Comparison of ENCODE assay signal across 19 cellular contexts in the genomic region with DNA sequence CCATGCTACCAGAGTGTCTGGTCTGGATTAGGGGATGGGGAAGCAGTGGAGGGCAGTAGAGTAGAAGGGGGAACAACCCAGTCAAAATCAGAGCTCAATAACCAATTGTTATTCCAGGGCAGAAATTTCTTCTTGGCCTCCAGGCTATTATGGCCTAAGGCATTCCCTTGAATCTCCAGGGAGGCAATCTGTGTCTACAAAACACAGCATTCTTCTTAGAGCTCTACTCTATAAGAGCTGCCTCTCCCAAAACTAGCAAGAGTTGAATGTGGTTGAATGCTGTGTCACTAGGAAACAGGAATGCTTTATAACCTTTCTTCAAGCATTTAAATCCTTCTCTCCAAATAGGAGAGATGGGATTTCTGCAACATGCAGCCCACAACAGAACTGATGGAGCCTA.
"Had no signal": no experiment of that assay in that cellular context is flagged by ENCODE, and none has a peak within 500 bp of the region (broad histone marks: within the 10 kb centered on the region; RNA-seq: fewer than 3 reads in every experiment).

No MANE protein-coding gene starts in this region.

- H3K9me3 Mint-ChIP-seq: activated CD4-positive, alpha-beta memory T cell treated with anti-CD3 and anti-CD28 coated beads, Interleukin-2, amount 10 ng/mL, durations not matched to agents 7 days and 5 days; activated naive CD4-positive, alpha-beta T cell treated with anti-CD3 and anti-CD28 coated beads, Interleukin-2, amount 10 ng/mL, durations not matched to agents 7 days and 5 days; activated T-cell treated with anti-CD3 and anti-CD28 coated beads, Interleukin-2, amount 50 U/mL, for 24 hours; central memory CD8-positive, alpha-beta T cell; effector memory CD8-positive, alpha-beta T cell; naive B cell had no signal

- H3K36me3 ChIP-seq: suprapubic skin, upper lobe of left lung had no signal

- H3K36me3 Mint-ChIP-seq: activated naive CD4-positive, alpha-beta T cell treated with anti-CD3 and anti-CD28 coated beads, Interleukin-2, amount 10 ng/mL, durations not matched to agents 7 days and 5 days; naive B cell had no signal

- H3K27me3 Mint-ChIP-seq: activated CD4-positive, alpha-beta memory T cell treated with anti-CD3 and anti-CD28 coated beads, Interleukin-2, amount 10 ng/mL, durations not matched to agents 7 days and 5 days; activated T-cell treated with anti-CD3 and anti-CD28 coated beads, Interleukin-2, amount 50 U/mL, for 24 hours had no signal

- H3K27ac Mint-ChIP-seq: activated CD4-positive, alpha-beta memory T cell treated with anti-CD3 and anti-CD28 coated beads, Interleukin-2, amount 10 ng/mL, durations not matched to agents 7 days and 5 days; activated naive CD4-positive, alpha-beta T cell treated with anti-CD3 and anti-CD28 coated beads, Interleukin-2, amount 10 ng/mL, durations not matched to agents 7 days and 5 days; activated T-cell treated with anti-CD3 and anti-CD28 coated beads, Interleukin-2, amount 50 U/mL, for 24 hours; effector memory CD8-positive, alpha-beta T cell; naive B cell had no signal

- H3K4me1 ChIP-seq: suprapubic skin had no signal

- DNase-seq: activated CD4-positive, alpha-beta memory T cell treated with anti-CD3 and anti-CD28 coated beads, Interleukin-2, amount 10 ng/mL, durations not matched to agents 7 days and 5 days; activated CD4-positive, alpha-beta T cell treated with anti-CD3 and anti-CD28 coated beads for 4 hours; activated naive CD4-positive, alpha-beta T cell treated with anti-CD3 and anti-CD28 coated beads, Interleukin-2, amount 10 ng/mL, durations not matched to agents 7 days and 5 days; activated T-cell treated with anti-CD3 and anti-CD28 coated beads, Interleukin-2, amount 50 U/mL, for 24 hours; cortex of kidney; effector memory CD8-positive, alpha-beta T cell; left colon; naive B cell; nucleus accumbens; small intestine; stimulated activated CD4-positive, alpha-beta T cell treated with anti-CD3 and anti-CD28 coated beads, Interleukin-4, amount 100 ng/mL, for 4 hours; stimulated activated CD8-positive, alpha-beta memory T cell treated with anti-CD3 and anti-CD28 coated beads, Interleukin-4, amount 100 ng/mL, for 48 hours; stimulated activated naive CD8-positive, alpha-beta T cell treated with anti-CD3 and anti-CD28 coated beads, Interleukin-15, Interleukin-2, amounts not matched to agents 100 U/mL and 50 U/mL, for 24 hours; T-helper 2 cell; upper lobe of left lung had no signal

- H3K4me3 ChIP-seq: lung, suprapubic skin, upper lobe of left lung had no signal

- H3K9me3 ChIP-seq: suprapubic skin, upper lobe of left lung had no signal

- H3K4me1 Mint-ChIP-seq: activated CD4-positive, alpha-beta memory T cell treated with anti-CD3 and anti-CD28 coated beads, Interleukin-2, amount 10 ng/mL, durations not matched to agents 7 days and 5 days; activated naive CD4-positive, alpha-beta T cell treated with anti-CD3 and anti-CD28 coated beads, Interleukin-2, amount 10 ng/mL, durations not matched to agents 7 days and 5 days; central memory CD8-positive, alpha-beta T cell; naive B cell had no signal

- H3K27ac ChIP-seq: epithelial cell of prostate, suprapubic skin, upper lobe of left lung had no signal

- ATAC-seq: effector memory CD8-positive, alpha-beta T cell; left colon; stimulated activated naive CD8-positive, alpha-beta T cell treated with anti-CD3 and anti-CD28 coated beads, Interleukin-15, Interleukin-2, amounts not matched to agents 100 U/mL and 50 U/mL, for 24 hours had no signal

- H3K4me3 Mint-ChIP-seq: activated CD4-positive, alpha-beta memory T cell treated with anti-CD3 and anti-CD28 coated beads, Interleukin-2, amount 10 ng/mL, durations not matched to agents 7 days and 5 days; activated naive CD4-positive, alpha-beta T cell treated with anti-CD3 and anti-CD28 coated beads, Interleukin-2, amount 10 ng/mL, durations not matched to agents 7 days and 5 days; activated T-cell treated with anti-CD3 and anti-CD28 coated beads, Interleukin-2, amount 50 U/mL, for 24 hours; central memory CD8-positive, alpha-beta T cell; effector memory CD8-positive, alpha-beta T cell; naive B cell had no signal

- H3K27me3 ChIP-seq: suprapubic skin, upper lobe of left lung had no signal
